In the genomic region with DNA sequence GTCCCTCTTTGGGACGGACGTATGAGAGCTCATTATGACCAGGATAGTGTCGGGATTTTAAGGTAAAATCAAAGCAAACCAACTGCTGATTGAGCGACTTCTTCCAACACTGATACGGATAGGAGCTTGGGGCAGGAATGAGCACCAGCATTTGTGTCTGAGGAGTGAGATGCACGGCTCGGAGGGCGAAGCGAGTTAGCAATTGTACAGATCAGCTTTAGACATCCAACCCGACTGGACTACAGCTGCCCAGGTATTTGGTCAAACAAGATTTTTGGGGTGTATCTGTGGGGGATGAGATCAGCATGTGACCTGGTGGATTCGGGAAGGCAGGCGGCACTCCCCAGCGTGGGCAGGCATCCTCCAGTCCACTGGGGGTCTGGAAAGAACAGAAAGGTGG, we compare ENCODE assay signal across 23 cellular contexts.
"Had no signal": no experiment of that assay in that cellular context is flagged by ENCODE, and none has a peak within 500 bp of the region (broad histone marks: within the 10 kb centered on the region; RNA-seq: fewer than 3 reads in every experiment).

No MANE protein-coding gene starts in this region.

- H3K4me2 ChIP-seq: neural progenitor cell had no signal

- H3K27ac ChIP-seq: foreskin keratinocyte, neural progenitor cell, psoas muscle, skin epidermis, testis, VCaP had no signal

- H3K27ac Mint-ChIP-seq: activated CD8-positive, alpha-beta T cell treated with anti-CD3 and anti-CD28 coated beads, Interleukin-2, amount 10 ng/mL, durations not matched to agents 7 days and 5 days; activated naive CD4-positive, alpha-beta T cell treated with anti-CD3 and anti-CD28 coated beads, Interleukin-2, amount 50 U/mL, for 24 hours; mesothelial cell of epicardium; stimulated activated effector memory CD8-positive, alpha-beta T cell treated with anti-CD3 and anti-CD28 coated beads, Interleukin-12 subunit alpha, Interleukin-12 subunit beta, amount 100 ng/mL, for 72 hours; type B pancreatic cell had no signal

- H3K4me3 ChIP-seq: neural progenitor cell, psoas muscle, skin epidermis, testis had no signal

- H2AFZ ChIP-seq: neural progenitor cell had no signal

- H3K4me3 Mint-ChIP-seq: activated CD8-positive, alpha-beta T cell treated with anti-CD3 and anti-CD28 coated beads, Interleukin-2, amount 10 ng/mL, durations not matched to agents 7 days and 5 days; activated naive CD4-positive, alpha-beta T cell treated with anti-CD3 and anti-CD28 coated beads, Interleukin-2, amount 50 U/mL, for 24 hours; brain; mesothelial cell of epicardium; naive thymus-derived CD8-positive, alpha-beta T cell; neural progenitor cell; stimulated activated effector memory CD8-positive, alpha-beta T cell treated with anti-CD3 and anti-CD28 coated beads, Interleukin-12 subunit alpha, Interleukin-12 subunit beta, amount 100 ng/mL, for 72 hours; type B pancreatic cell had no signal

- H3K9me3 Mint-ChIP-seq: activated naive CD4-positive, alpha-beta T cell treated with anti-CD3 and anti-CD28 coated beads, Interleukin-2, amount 50 U/mL, for 24 hours; brain; mesothelial cell of epicardium; naive thymus-derived CD8-positive, alpha-beta T cell; neural progenitor cell; stimulated activated effector memory CD8-positive, alpha-beta T cell treated with anti-CD3 and anti-CD28 coated beads, Interleukin-12 subunit alpha, Interleukin-12 subunit beta, amount 100 ng/mL, for 72 hours; type B pancreatic cell had no signal

- H3K36me3 ChIP-seq: neural progenitor cell had no signal

- H3K36me3 Mint-ChIP-seq: type B pancreatic cell had no signal

- ATAC-seq: activated CD8-positive, alpha-beta T cell treated with anti-CD3 and anti-CD28 coated beads, Interleukin-2, amount 10 ng/mL, durations not matched to agents 7 days and 5 days; foreskin keratinocyte; left lobe of liver; naive thymus-derived CD8-positive, alpha-beta T cell; psoas muscle; right cardiac atrium; SK-N-SH treated with all-trans-retinoic acid at 6 μM for 48 hours; stimulated activated effector memory CD8-positive, alpha-beta T cell treated with anti-CD3 and anti-CD28 coated beads, Interleukin-12 subunit alpha, Interleukin-12 subunit beta, amount 100 ng/mL, for 72 hours had no signal

- H3K9me3 ChIP-seq: psoas muscle, testis had no signal

- DNase-seq: activated CD4-positive, alpha-beta T cell treated with anti-CD3 and anti-CD28 coated beads for 1 hour; activated CD4-positive, alpha-beta T cell treated with anti-CD3 and anti-CD28 coated beads, Interleukin-2, amount 50 U/mL, for 1 hour; activated CD8-positive, alpha-beta T cell treated with anti-CD3 and anti-CD28 coated beads, Interleukin-2, amount 10 ng/mL, durations not matched to agents 7 days and 5 days; activated gamma-delta T cell treated with Interleukin-2 at 50 U/mL for 16 hours; caudate nucleus; dermis blood vessel endothelial cell; effector CD8-positive, alpha-beta T cell; foreskin keratinocyte; stimulated activated CD4-positive, alpha-beta T cell treated with anti-CD3 and anti-CD28 coated beads, Interleukin-2, amount 100 ng/mL, for 24 hours; testis had no signal

- H3K4me1 ChIP-seq: foreskin keratinocyte, neural progenitor cell had no signal

- H3K27me3 ChIP-seq: foreskin keratinocyte, neural progenitor cell, testis had no signal

- H3K27me3 Mint-ChIP-seq: activated naive CD4-positive, alpha-beta T cell treated with anti-CD3 and anti-CD28 coated beads, Interleukin-2, amount 50 U/mL, for 24 hours; brain; naive thymus-derived CD8-positive, alpha-beta T cell; type B pancreatic cell had no signal
